2 cellular contexts compared by ENCODE assay signal in the genomic region with DNA sequence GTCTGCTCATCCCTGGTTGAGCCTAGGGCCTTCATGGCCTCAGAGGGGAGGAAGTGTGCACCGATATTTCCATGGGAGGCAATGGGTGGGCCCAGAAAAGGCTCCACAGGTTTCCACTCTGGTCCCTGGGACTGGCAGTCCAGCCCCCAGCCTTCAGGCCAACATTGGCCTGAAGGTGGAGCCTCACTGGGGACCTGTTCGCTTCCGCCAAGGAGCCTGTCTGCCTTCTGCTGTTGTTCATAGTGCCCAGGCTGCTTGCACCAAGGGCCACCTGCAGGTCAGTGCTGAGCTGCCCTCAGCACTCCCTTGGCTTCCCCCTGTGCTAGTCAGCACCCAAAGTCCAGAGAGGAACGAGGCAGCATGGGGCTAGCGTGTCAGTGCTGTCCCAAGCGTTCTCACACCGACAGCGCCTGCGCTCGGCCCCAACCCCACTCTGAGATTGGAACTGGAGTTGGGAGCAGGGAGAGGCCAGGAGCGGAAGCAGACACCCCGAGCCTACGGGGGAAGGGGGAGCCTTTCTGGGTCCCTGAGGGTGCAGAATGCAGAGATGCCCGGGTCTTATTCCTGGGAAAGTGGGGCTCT.
TF ChIP-seq lines count a peak whose summit lies in the region.

No MANE protein-coding gene starts in this region.

TF ChIP-seq in H1, 55 proteins besides CTCF, POLR2A, EP300 and RAD21:
- TF ChIP-seq SP2 (IDR thresholded peaks at IDR 0.05; ENCODE audit: low read length) (no peak), RXRA (IDR thresholded peaks at IDR 0.05; ENCODE audit: insufficient read depth, low read depth, low read length) (no peak), PHF8 (conservative IDR thresholded peaks at IDR 0.05; ENCODE audit: low read depth, low read length) (no peak), SP4 (IDR thresholded peaks at IDR 0.05; ENCODE audit: low read length) (no peak), YY1 (IDR thresholded peaks at IDR 0.05; ENCODE audit: low read depth, low read length) (no peak), KDM4A (IDR thresholded peaks at IDR 0.05; ENCODE audit: low read depth, low read length, severe bottlenecking) (no peak), CBX8 (IDR thresholded peaks at IDR 0.05; ENCODE audit: borderline replicate concordance, low read depth, low read length) (no peak), SP1 (IDR thresholded peaks at IDR 0.05; ENCODE audit: low read depth, low read length) (no peak), GABPA (IDR thresholded peaks at IDR 0.05; ENCODE audit: borderline replicate concordance, insufficient read depth, low read length) (no peak), CTBP2 (IDR thresholded peaks at IDR 0.05; ENCODE audit: borderline replicate concordance, insufficient read depth, insufficient read length, low read length) (no peak), POLR2AphosphoS5 (IDR thresholded peaks at IDR 0.05; ENCODE audit: low read depth, low read length) (no peak), FOSL1 (IDR thresholded peaks at IDR 0.05; ENCODE audit: insufficient read depth, low read depth, low read length) (no peak), SUZ12 (IDR thresholded peaks at IDR 0.05; ENCODE audit: low read length) (no peak), RNF2 (IDR thresholded peaks at IDR 0.05; ENCODE audit: borderline replicate concordance, low read depth, low read length, missing control alignments, poor library complexity, severe bottlenecking) (no peak), RFX5 (IDR thresholded peaks at IDR 0.05; ENCODE audit: borderline replicate concordance, low read depth, low read length) (no peak), SIX5 (IDR thresholded peaks at IDR 0.05; ENCODE audit: low read depth, low read length) (no peak), MAX (IDR thresholded peaks at IDR 0.05) (no peak), CHD1 (IDR thresholded peaks at IDR 0.05; ENCODE audit: low read depth, low read length) (no peak)
- TF ChIP-seq, protein P1, sequence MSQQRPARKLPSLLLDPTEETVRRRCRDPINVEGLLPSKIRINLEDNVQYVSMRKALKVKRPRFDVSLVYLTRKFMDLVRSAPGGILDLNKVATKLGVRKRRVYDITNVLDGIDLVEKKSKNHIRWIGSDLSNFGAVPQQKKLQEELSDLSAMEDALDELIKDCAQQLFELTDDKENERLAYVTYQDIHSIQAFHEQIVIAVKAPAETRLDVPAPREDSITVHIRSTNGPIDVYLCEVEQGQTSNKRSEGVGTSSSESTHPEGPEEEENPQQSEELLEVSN (IDR thresholded peaks at IDR 0.05), result no peak

TF ChIP-seq in HepG2, 621 proteins besides CTCF, POLR2A, EP300 and RAD21:
- TF ChIP-seq ZBTB46 (CRISPR knock-in tag; IDR thresholded peaks at IDR 0.05; ENCODE audit: borderline replicate concordance), result no peak
- no peak for TF ChIP-seq HOXA9 (CRISPR knock-in tag; IDR thresholded peaks at IDR 0.05; ENCODE audit: borderline replicate concordance)
- TF ChIP-seq RFX3 (CRISPR knock-in tag; IDR thresholded peaks at IDR 0.05), result no peak
- no peak for TF ChIP-seq FIP1L1 (IDR thresholded peaks at IDR 0.05; ENCODE audit: borderline replicate concordance, insufficient read depth, low read depth, low read length)
- no peak for TF ChIP-seq CCDC6 (CRISPR knock-in tag; IDR thresholded peaks at IDR 0.05)
- no peak for TF ChIP-seq POGZ (CRISPR knock-in tag; IDR thresholded peaks at IDR 0.05)
- TF ChIP-seq ZC3H4 (CRISPR knock-in tag; IDR thresholded peaks at IDR 0.05; ENCODE audit: borderline replicate concordance), result no peak
- no peak for TF ChIP-seq ZNF12 (CRISPR knock-in tag; IDR thresholded peaks at IDR 0.05)
- TF ChIP-seq U2AF1 (optimal IDR thresholded peaks at IDR 0.05; ENCODE audit: low read depth, low read length), result no peak
- TF ChIP-seq SRY (CRISPR knock-in tag; IDR thresholded peaks at IDR 0.05), result no peak
- TF ChIP-seq JDP2 (CRISPR knock-in tag; IDR thresholded peaks at IDR 0.05; ENCODE audit: borderline replicate concordance), result no peak
